In the genomic region with DNA sequence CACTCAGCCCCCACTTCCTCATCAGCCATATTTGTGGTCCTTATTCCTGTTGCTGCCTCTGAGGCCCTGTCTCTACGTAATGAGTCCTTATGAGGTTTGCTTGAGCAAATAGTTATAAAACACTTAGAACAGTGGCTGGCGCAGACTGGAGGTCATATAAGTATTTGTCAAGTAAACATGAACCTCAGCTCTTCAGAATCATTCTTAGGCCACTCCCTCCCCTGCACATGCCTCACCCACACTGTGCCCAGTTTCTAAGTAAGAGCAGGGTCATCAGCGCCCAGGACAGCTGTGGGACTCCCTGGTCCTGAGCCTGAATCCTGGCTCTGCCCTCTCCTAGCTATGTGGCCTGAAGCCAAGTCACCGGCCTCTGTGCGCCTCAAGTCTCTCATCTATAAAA, we compare ENCODE assay signal across 13 cellular contexts. TPM values are rescaled to one million over a fixed set of nuclear protein-coding genes. Genes with fewer than 3 reads are reported as not detected.
DNase-seq lines count a peak whose midpoint lies in the region; FAIRE-seq and TF ChIP-seq lines count a peak whose summit lies in the region.
"Had no signal": no experiment of that assay in that cellular context is flagged by ENCODE, and none has a peak within 500 bp of the region (broad histone marks: within the 10 kb centered on the region; RNA-seq: fewer than 3 reads in every experiment).

No MANE protein-coding gene starts in this region.

- no peak overlapping the region for H2AFZ ChIP-seq in OCI-LY3 (ENCODE audit: low read depth, low read length)
- no peak overlapping the region for H2AFZ ChIP-seq in hepatocyte

- H3K36me3 Mint-ChIP-seq in activated naive CD4-positive, alpha-beta T cell treated with anti-CD3 and anti-CD28 coated beads, Interleukin-2, amount 10 ng/mL, durations not matched to agents 7 days and 5 days = peaks cover 27% of the 10 kb centered on the region
- peaks cover 5% of the 10 kb centered on the region for H3K36me3 Mint-ChIP-seq in type B pancreatic cell

- CTCF ChIA-PET in activated naive CD4-positive, alpha-beta T cell treated with anti-CD3 and anti-CD28 coated beads, Interleukin-2, amount 10 ng/mL, durations not matched to agents 7 days and 5 days (lab: Charles Lee) = interaction anchor here (0.7 to 1.1 kb wide), 3 partner anchors 43 to 181 kb away, joined by 3 to 4 read pairs (median 3); no protein-coding TSS in a partner anchor

- H3K4me3 ChIP-seq in OCI-LY3 (ENCODE audit: low read length) (peak overlapping the region; percentile 17; the same call in 1 of the 2 replicates), hepatocyte (no peak overlapping the region)

- peak overlapping the region; percentile 55 for H3K27ac Mint-ChIP-seq in activated naive CD4-positive, alpha-beta T cell treated with anti-CD3 and anti-CD28 coated beads, Interleukin-2, amount 10 ng/mL, durations not matched to agents 7 days and 5 days
- peak overlapping the region; percentile 53 for H3K27ac Mint-ChIP-seq in type B pancreatic cell
- H3K27ac Mint-ChIP-seq: mesothelial cell of epicardium, progenitor cell of endocrine pancreas had no signal

- H3K9me3 ChIP-seq in OCI-LY3 (ENCODE audit: insufficient read depth, low read length) (no peaks in the 10 kb centered on the region), hepatocyte (ENCODE audit: low read depth) (no peaks in the 10 kb centered on the region)

- H3K9me2 ChIP-seq in hepatocyte (replicated peaks; ENCODE audit: insufficient read depth) = no peaks in the 10 kb centered on the region

- TF ChIP-seq CTCF in OCI-LY3 (IDR thresholded peaks at IDR 0.05; ENCODE audit: low read depth, low read length) (no peak), hepatocyte (IDR thresholded peaks at IDR 0.05; ENCODE audit: poor library complexity) (no peak), type B pancreatic cell (conservative IDR thresholded peaks at IDR 0.05) (no peak)

- peak overlapping the region; percentile 95 for H3K27ac ChIP-seq in OCI-LY3 (ENCODE audit: low read length)
- H3K27ac ChIP-seq in hepatocyte = no peak overlapping the region

- H3K36me3 ChIP-seq in OCI-LY3 (replicated peaks; ENCODE audit: low read depth, low read length) (peaks cover 67% of the 10 kb centered on the region), hepatocyte (replicated peaks; ENCODE audit: insufficient read depth, low read depth) (no peaks in the 10 kb centered on the region)

- no peaks in the 10 kb centered on the region for H3K9me3 Mint-ChIP-seq in activated naive CD4-positive, alpha-beta T cell treated with anti-CD3 and anti-CD28 coated beads, Interleukin-2, amount 10 ng/mL, durations not matched to agents 7 days and 5 days
- H3K9me3 Mint-ChIP-seq in type B pancreatic cell = no peaks in the 10 kb centered on the region
- H3K9me3 Mint-ChIP-seq: mesothelial cell of epicardium had no signal

- H3K27me3 ChIP-seq in OCI-LY3 (ENCODE audit: low read depth, low read length) (no peaks in the 10 kb centered on the region), hepatocyte (no peaks in the 10 kb centered on the region)

- peak overlapping the region; percentile 53 for H3K4me2 ChIP-seq in OCI-LY3 (ENCODE audit: low read length)
- H3K4me2 ChIP-seq in hepatocyte = no peak overlapping the region

- peak overlapping the region; percentile 34; the same call in 1 of the 2 replicates for H3K9ac ChIP-seq in OCI-LY3 (ENCODE audit: low read length)

- H3K4me1 ChIP-seq in OCI-LY3 (ENCODE audit: low read length) (peaks cover 74% of the 10 kb centered on the region), hepatocyte (ENCODE audit: insufficient read depth) (peaks cover 21% of the 10 kb centered on the region)

- H3K4me3 Mint-ChIP-seq in activated naive CD4-positive, alpha-beta T cell treated with anti-CD3 and anti-CD28 coated beads, Interleukin-2, amount 10 ng/mL, durations not matched to agents 7 days and 5 days = no peak overlapping the region
- no peak overlapping the region for H3K4me3 Mint-ChIP-seq in type B pancreatic cell
- H3K4me3 Mint-ChIP-seq: mesothelial cell of epicardium had no signal

- H4K20me1 ChIP-seq in OCI-LY3 (ENCODE audit: insufficient read depth, low read length) (peaks cover 21% of the 10 kb centered on the region), hepatocyte (ENCODE audit: insufficient read depth, poor library complexity, severe bottlenecking) (no peaks in the 10 kb centered on the region)

- FAIRE-seq in HTR-8/SVneo (lab: Jason Lieb, UNC) = no peak

- 75% methylated on average over 5 of the region's 5 CpGs for WGBS in hepatocyte (ENCODE audit: low lambda C conversion rate, missing lambda C conversion rate)

- peaks cover 63% of the 10 kb centered on the region for H3K4me1 Mint-ChIP-seq in activated naive CD4-positive, alpha-beta T cell treated with anti-CD3 and anti-CD28 coated beads, Interleukin-2, amount 10 ng/mL, durations not matched to agents 7 days and 5 days
- H3K4me1 Mint-ChIP-seq in type B pancreatic cell (ENCODE audit: unreplicated experiment) = peaks cover 15% of the 10 kb centered on the region

- peaks cover 77% of the 10 kb centered on the region for H3K79me2 ChIP-seq in OCI-LY3 (ENCODE audit: low read length)
- H3K79me2 ChIP-seq in hepatocyte = no peaks in the 10 kb centered on the region

- H3K27me3 Mint-ChIP-seq in activated naive CD4-positive, alpha-beta T cell treated with anti-CD3 and anti-CD28 coated beads, Interleukin-2, amount 10 ng/mL, durations not matched to agents 7 days and 5 days = no peaks in the 10 kb centered on the region
- no peaks in the 10 kb centered on the region for H3K27me3 Mint-ChIP-seq in type B pancreatic cell

- DNase-seq in activated naive CD4-positive, alpha-beta T cell treated with anti-CD3 and anti-CD28 coated beads, Interleukin-2, amount 10 ng/mL, durations not matched to agents 7 days and 5 days = no peak
- no peak for DNase-seq in activated naive CD4-positive, alpha-beta T cell treated with anti-CD3 and anti-CD28 coated beads, Interleukin-2, amount 50 U/mL, for 16 hours
- DNase-seq in hepatocyte (ENCODE audit: low spot score) (peak; percentile 82), type B pancreatic cell (ENCODE audit: extremely low spot score, unreplicated experiment) (no peak), GF-D8 (lab: John Stamatoyannopoulos, UW) (no peak), SKM-1 treated with dmso at 0.1 percent for 144 hours (lab: John Stamatoyannopoulos, UW; ENCODE audit: unreplicated experiment) (no peak), HTR-8/SVneo (ENCODE audit: insufficient read length, low spot score) (no peak)
- DNase-seq: NCI-H1694; stimulated activated CD4-positive, alpha-beta T cell treated with anti-CD3 and anti-CD28 coated beads, Interleukin-1b, Interleukin-23, amount 100 ng/mL, for 48 hours; SW 1271 had no signal

RNA-seq across cellular contexts. Expression of a gene that starts 4.0 kb away (rescaled TPM):
- total RNA-seq in hepatocyte = 13.2 and 14.6 TPM in 2 replicates
- 14.3 and 15.2 TPM in 2 replicates for polyA plus RNA-seq in hepatocyte
- total RNA-seq in type B pancreatic cell (ENCODE audit: low replicate concordance) = 11.9 and 17.5 TPM in 2 replicates

RNA-seq across cellular contexts. Expression of a gene that starts 13.5 kb away (rescaled TPM):
- total RNA-seq in hepatocyte (31.8 and 37.3 TPM in 2 replicates), type B pancreatic cell (ENCODE audit: low replicate concordance) (19.8 and 32.6 TPM in 2 replicates)
- polyA plus RNA-seq in hepatocyte = 47.7 and 61.2 TPM in 2 replicates

RNA-seq across cellular contexts. Expression of a gene that starts 17.7 kb away (rescaled TPM):
- total RNA-seq in hepatocyte (1.6 and 3.7 TPM in 2 replicates), type B pancreatic cell (ENCODE audit: low replicate concordance) (5.8 and 9.4 TPM in 2 replicates)
- 1.4 and 2.5 TPM in 2 replicates for polyA plus RNA-seq in hepatocyte

RNA-seq across cellular contexts. Expression of a gene that starts 24.8 kb away (rescaled TPM):
- 19.2 and 22.4 TPM in 2 replicates for total RNA-seq in hepatocyte
- polyA plus RNA-seq in hepatocyte = 57.1 and 61.9 TPM in 2 replicates
- 41.6 and 56.3 TPM in 2 replicates for total RNA-seq in type B pancreatic cell (ENCODE audit: low replicate concordance)

RNA-seq across cellular contexts. Expression of a gene that starts 35.4 kb away (rescaled TPM):
- 28.3 and 39.8 TPM in 2 replicates for total RNA-seq in hepatocyte
- polyA plus RNA-seq in hepatocyte = 85.9 and 91.3 TPM in 2 replicates
- total RNA-seq in type B pancreatic cell (ENCODE audit: low replicate concordance) = 35.2 and 59.8 TPM in 2 replicates
